8 cellular contexts compared by ENCODE assay signal in the genomic region with DNA sequence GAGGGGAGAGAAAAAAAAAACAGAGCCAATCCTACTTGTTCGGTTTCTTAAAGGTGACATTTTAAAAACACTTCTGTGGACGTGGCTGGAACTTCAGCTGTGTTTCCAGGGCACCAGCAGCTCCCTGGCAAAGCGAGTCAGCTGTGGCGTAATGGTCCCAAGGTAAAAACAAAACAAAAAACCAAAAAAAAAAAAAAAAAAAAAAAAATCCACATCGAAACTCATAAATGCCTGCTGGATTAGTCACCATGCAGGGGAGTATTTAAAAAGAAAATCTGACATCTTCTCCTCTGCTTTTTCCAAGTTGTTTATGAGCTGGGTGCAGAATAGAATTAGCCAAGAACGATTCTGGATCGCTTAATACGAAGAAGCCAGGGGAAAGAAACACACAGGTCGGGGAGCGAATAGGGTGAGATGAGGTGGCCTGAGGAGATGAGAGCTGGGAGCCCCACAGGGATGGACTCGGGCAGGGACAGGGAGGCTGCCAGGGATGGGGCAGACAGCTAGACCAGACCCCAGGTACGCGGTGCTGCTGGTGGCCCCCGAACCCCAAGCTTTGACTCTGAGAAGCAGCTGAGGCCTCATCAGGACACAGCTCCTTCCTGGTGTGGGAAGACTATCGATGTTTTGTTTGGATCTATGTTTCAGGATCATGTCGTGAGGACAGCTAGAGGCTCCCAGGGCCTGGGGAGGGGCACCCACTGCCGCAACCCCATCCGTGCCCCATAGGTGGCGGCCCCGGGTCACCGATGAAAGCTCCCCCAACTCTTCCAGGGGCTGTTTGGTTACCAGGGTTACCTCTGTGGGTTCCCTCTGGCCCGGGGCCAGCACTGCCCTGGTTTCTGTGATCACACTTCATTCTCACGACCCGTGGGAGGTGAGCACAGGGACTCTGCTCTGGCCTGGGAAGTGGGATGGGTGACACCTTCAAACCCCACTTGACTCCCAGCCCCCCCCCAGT. TPM values are rescaled to one million over a fixed set of nuclear protein-coding genes. Genes with fewer than 3 reads are reported as not detected.
DNase-seq lines count a peak whose midpoint lies in the region; ATAC-seq and TF ChIP-seq lines count a peak whose summit lies in the region.

No MANE protein-coding gene starts in this region.

- no peak overlapping the region for H2BK5ac ChIP-seq in mesenchymal stem cell (ENCODE audit: low read depth, low read length, poor library complexity, severe bottlenecking)

- WGBS in mesenchymal stem cell: 61% methylated on average over 23 of the region's 24 CpGs

- H3K4ac ChIP-seq in mesenchymal stem cell (ENCODE audit: low read depth in 1 of 2, low read length in 2 of 2): no peak overlapping the region

- H3K14ac ChIP-seq in mesenchymal stem cell (ENCODE audit: low read length in 2 of 2): no peak overlapping the region

- peak; percentile 70 for TF ChIP-seq CTCF in chondrocyte (IDR thresholded peaks at IDR 0.05)

- no peak overlapping the region for H4K8ac ChIP-seq in mesenchymal stem cell (ENCODE audit: low read length)

- no peaks in the 10 kb centered on the region for H3K9me2 ChIP-seq in Karpas-422 (replicated peaks; ENCODE audit: insufficient read depth, low read length)

- H3K79me1 ChIP-seq in mesenchymal stem cell (replicated peaks; ENCODE audit: low read length, poor library complexity, severe bottlenecking): peaks cover 10% of the 10 kb centered on the region

- H3K27me3 ChIP-seq in Karpas-422 (ENCODE audit: low read length): no peaks in the 10 kb centered on the region
- no peaks in the 10 kb centered on the region for H3K27me3 ChIP-seq in mesenchymal stem cell (ENCODE audit: control insufficient read depth in 1 of 2, insufficient read depth in 1 of 2, low read length in 2 of 2)

- H3K18ac ChIP-seq in mesenchymal stem cell (ENCODE audit: low read depth in 1 of 2, low read length in 2 of 2): peak overlapping the region in 1 of 2 experiments; percentile 50

- H3K36me3 ChIP-seq in Karpas-422 (ENCODE audit: insufficient read depth, low read length) (no peaks in the 10 kb centered on the region), mesenchymal stem cell (ENCODE audit: control insufficient read depth in 1 of 2, insufficient read depth in 2 of 2, low read depth in 1 of 2, low read length in 2 of 2) (peaks cover 37 to 60% of the 10 kb centered on the region in 2 experiments)

- H4K20me1 ChIP-seq in Karpas-422 (ENCODE audit: insufficient read depth, low read depth, low read length): peaks cover 15% of the 10 kb centered on the region; the same call in 1 of the 2 replicates

- H3K9me3 Mint-ChIP-seq in chondrocyte (ENCODE audit: low read depth): no peaks in the 10 kb centered on the region
- H3K9me3 Mint-ChIP-seq in stimulated activated naive CD8-positive, alpha-beta T cell treated with anti-CD3 and anti-CD28 coated beads, Interleukin-15, amount 100 ng/mL, for 72 hours: no peaks in the 10 kb centered on the region

- no peak overlapping the region for H3K23ac ChIP-seq in mesenchymal stem cell (ENCODE audit: low read length in 2 of 2)

- H3K9me3 ChIP-seq in Karpas-422 (ENCODE audit: low read length): no peaks in the 10 kb centered on the region
- H3K9me3 ChIP-seq in mesenchymal stem cell (ENCODE audit: control insufficient read depth, low read length): no peaks in the 10 kb centered on the region

- H3K27ac Mint-ChIP-seq in chondrocyte (ENCODE audit: unreplicated experiment): peak overlapping the region; percentile 100
- no peak overlapping the region for H3K27ac Mint-ChIP-seq in stimulated activated naive CD8-positive, alpha-beta T cell treated with anti-CD3 and anti-CD28 coated beads, Interleukin-15, amount 100 ng/mL, for 72 hours

- DNase-seq in EH (ENCODE audit: low read depth) (peak; percentile 91), Karpas-422 (peak; percentile 83), chondrocyte (ENCODE audit: low spot score) (peak; percentile 84), mesenchymal stem cell (peak; percentile 80), HPDE6-E6E7 (ENCODE audit: extremely low spot score) (no peak)
- DNase-seq in activated CD4-positive, CD25-positive, alpha-beta regulatory T cell (lab: John Stamatoyannopoulos, UW): peak in 3 of 4 experiments; percentile 31 to 41 (median 40)
- DNase-seq in stimulated activated naive CD8-positive, alpha-beta T cell treated with anti-CD3 and anti-CD28 coated beads, Interleukin-15, amount 100 ng/mL, for 72 hours: peak; percentile 82 to 84

- H2AK5ac ChIP-seq in mesenchymal stem cell (ENCODE audit: low read length, severe bottlenecking): peak overlapping the region; percentile 54

- H3K4me3 ChIP-seq in Karpas-422 (ENCODE audit: low read length) (no peak overlapping the region), mesenchymal stem cell (ENCODE audit: insufficient read depth in 1 of 2, low read depth in 1 of 2, low read length in 2 of 2) (peak overlapping the region in 1 of 2 experiments; percentile 56)

- H3K4me1 ChIP-seq in Karpas-422 (ENCODE audit: low read length): peaks cover 12% of the 10 kb centered on the region
- peaks cover 42% of the 10 kb centered on the region for H3K4me1 ChIP-seq in mesenchymal stem cell (ENCODE audit: control insufficient read depth, insufficient read depth, low read depth, low read length)

- no peak overlapping the region for H2BK120ac ChIP-seq in mesenchymal stem cell (ENCODE audit: low read depth, low read length)

- H3K27ac ChIP-seq in Karpas-422 (ENCODE audit: low read length) (no peak overlapping the region), mesenchymal stem cell (ENCODE audit: low read length, poor library complexity, severe bottlenecking) (peak overlapping the region; percentile 76)

- H3K4me2 ChIP-seq in Karpas-422 (ENCODE audit: low read depth, low read length, poor library complexity, severe bottlenecking): no peak overlapping the region
- peak overlapping the region; percentile 18 for H3K4me2 ChIP-seq in mesenchymal stem cell (ENCODE audit: low read length, poor library complexity, severe bottlenecking)

- peak overlapping the region; percentile 4 for H2BK15ac ChIP-seq in mesenchymal stem cell (ENCODE audit: low read depth, poor library complexity, severe bottlenecking)

- peaks cover 2% of the 10 kb centered on the region for H3K36me3 Mint-ChIP-seq in chondrocyte (ENCODE audit: low read depth)

- H4K91ac ChIP-seq in mesenchymal stem cell (ENCODE audit: low read length): no peak overlapping the region

- H3K9ac ChIP-seq in Karpas-422 (ENCODE audit: low read length): no peak overlapping the region
- H3K9ac ChIP-seq in mesenchymal stem cell (ENCODE audit: low read length): peak overlapping the region; percentile 90

- ATAC-seq in stimulated activated naive CD8-positive, alpha-beta T cell treated with anti-CD3 and anti-CD28 coated beads, Interleukin-15, amount 100 ng/mL, for 72 hours: peak; percentile 60
- no peak for ATAC-seq in HG02759 (IDR thresholded peaks at IDR 0.05; ENCODE audit: unreplicated experiment)

- no peaks in the 10 kb centered on the region for H3K27me3 Mint-ChIP-seq in chondrocyte (ENCODE audit: low read depth)
- no peaks in the 10 kb centered on the region for H3K27me3 Mint-ChIP-seq in stimulated activated naive CD8-positive, alpha-beta T cell treated with anti-CD3 and anti-CD28 coated beads, Interleukin-15, amount 100 ng/mL, for 72 hours

- H2BK12ac ChIP-seq in mesenchymal stem cell (ENCODE audit: low read length in 2 of 2): no peak overlapping the region

- H3K4me1 Mint-ChIP-seq in chondrocyte (ENCODE audit: low read depth): peaks cover 31% of the 10 kb centered on the region
- H3K4me1 Mint-ChIP-seq in stimulated activated naive CD8-positive, alpha-beta T cell treated with anti-CD3 and anti-CD28 coated beads, Interleukin-15, amount 100 ng/mL, for 72 hours: peaks cover 57% of the 10 kb centered on the region

- no peaks in the 10 kb centered on the region for H3K79me2 ChIP-seq in Karpas-422 (ENCODE audit: low read length)

- no peak overlapping the region for H2AFZ ChIP-seq in Karpas-422 (ENCODE audit: low read length)
- H2AFZ ChIP-seq in mesenchymal stem cell (ENCODE audit: low read depth, low read length): no peak overlapping the region

- peak overlapping the region; percentile 60 for H3K4me3 Mint-ChIP-seq in chondrocyte (ENCODE audit: unreplicated experiment)
- H3K4me3 Mint-ChIP-seq in stimulated activated naive CD8-positive, alpha-beta T cell treated with anti-CD3 and anti-CD28 coated beads, Interleukin-15, amount 100 ng/mL, for 72 hours: no peak overlapping the region

RNA-seq across cellular contexts. Expression of a gene that starts 3.1 kb away (rescaled TPM):
- total RNA-seq in Karpas-422 (2014; rRNA removed; shearing (Covaris generic); ENCODE audit: low replicate concordance): 0.18 TPM in 1 of 2 replicates, not detected in the other
- total RNA-seq in chondrocyte: 21.8 to 41.5 TPM (median 36.0 TPM) in 3 replicates
- polyA plus RNA-seq in mesenchymal stem cell (2013, experiment 1 of 2): 20.6 TPM
- 19.0 TPM for polyA plus RNA-seq in mesenchymal stem cell (2013, experiment 2 of 2)

RNA-seq across cellular contexts. Expression of a gene that starts 8.9 kb away (rescaled TPM):
- total RNA-seq in Karpas-422 (2014; rRNA removed; shearing (Covaris generic); ENCODE audit: low replicate concordance): 9.8 and 22.0 TPM in 2 replicates
- 17.1 to 27.9 TPM (median 26.4 TPM) in 3 replicates for total RNA-seq in chondrocyte
- polyA plus RNA-seq in mesenchymal stem cell (2013, experiment 1 of 2): 25.1 TPM
- polyA plus RNA-seq in mesenchymal stem cell (2013, experiment 2 of 2): 25.1 TPM

RNA-seq across cellular contexts. Expression of a gene that starts 14.4 kb away (rescaled TPM):
- not detected in 2 replicates for total RNA-seq in Karpas-422 (2014; rRNA removed; shearing (Covaris generic); ENCODE audit: low replicate concordance)
- total RNA-seq in chondrocyte: 8.1 to 11.6 TPM (median 11.2 TPM) in 3 replicates
- polyA plus RNA-seq in mesenchymal stem cell (2013, experiment 1 of 2): 3.1 TPM
- 2.7 TPM for polyA plus RNA-seq in mesenchymal stem cell (2013, experiment 2 of 2)

RNA-seq across cellular contexts. Expression of a gene that starts 14.4 kb away (rescaled TPM):
- total RNA-seq in Karpas-422 (2014; rRNA removed; shearing (Covaris generic); ENCODE audit: low replicate concordance): 43.7 and 53.1 TPM in 2 replicates
- total RNA-seq in chondrocyte: 47.1 to 75.4 TPM (median 68.0 TPM) in 3 replicates
- polyA plus RNA-seq in mesenchymal stem cell (2013, experiment 1 of 2): 43.2 TPM
- 41.3 TPM for polyA plus RNA-seq in mesenchymal stem cell (2013, experiment 2 of 2)

RNA-seq across cellular contexts. Expression of a gene that starts 25.3 kb away (rescaled TPM):
- total RNA-seq in Karpas-422 (2014; rRNA removed; shearing (Covaris generic); ENCODE audit: low replicate concordance): 10.4 and 14.4 TPM in 2 replicates
- total RNA-seq in chondrocyte: 24.4 to 27.5 TPM (median 25.7 TPM) in 3 replicates
- polyA plus RNA-seq in mesenchymal stem cell (2013, experiment 1 of 2): 19.1 TPM
- polyA plus RNA-seq in mesenchymal stem cell (2013, experiment 2 of 2): 18.7 TPM

Comparison
In these comparisons a context has a peak if more than half of its experiments do, and no peak if none do; other contexts are left out.
1. RNA of a gene that starts 3.1 kb away (total RNA-seq): 21.8 to 41.5 TPM in chondrocyte; 0.18 TPM in Karpas-422; every median in the first group is over 10 times any median in the second.